In the genomic region with DNA sequence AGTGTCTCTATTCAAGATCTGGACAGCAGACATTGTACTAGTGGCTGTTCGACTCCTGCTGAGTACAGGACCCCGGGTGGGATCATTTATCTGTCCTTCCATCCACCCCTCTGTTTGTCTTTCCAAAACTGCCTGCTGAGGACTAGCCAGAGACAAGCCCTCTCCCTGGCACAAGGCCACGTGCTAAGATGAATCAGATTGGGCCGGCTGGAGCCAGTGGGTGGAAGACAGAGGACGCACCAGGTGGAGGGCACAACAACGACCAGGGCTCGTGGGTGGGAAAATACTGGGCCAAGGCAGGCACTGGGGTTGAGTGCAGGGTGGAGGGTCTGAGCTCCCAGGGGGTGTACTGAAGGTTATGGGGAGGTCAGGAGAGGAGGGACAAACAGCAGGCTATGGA, we compare ENCODE assay signal across 2 cellular contexts.
TF ChIP-seq lines count a peak whose summit lies in the region.

No MANE protein-coding gene starts in this region.

TF ChIP-seq in SK-N-SH, 30 proteins besides CTCF, POLR2A, EP300 and RAD21 (continued from another document):
- TF ChIP-seq, protein P1, sequence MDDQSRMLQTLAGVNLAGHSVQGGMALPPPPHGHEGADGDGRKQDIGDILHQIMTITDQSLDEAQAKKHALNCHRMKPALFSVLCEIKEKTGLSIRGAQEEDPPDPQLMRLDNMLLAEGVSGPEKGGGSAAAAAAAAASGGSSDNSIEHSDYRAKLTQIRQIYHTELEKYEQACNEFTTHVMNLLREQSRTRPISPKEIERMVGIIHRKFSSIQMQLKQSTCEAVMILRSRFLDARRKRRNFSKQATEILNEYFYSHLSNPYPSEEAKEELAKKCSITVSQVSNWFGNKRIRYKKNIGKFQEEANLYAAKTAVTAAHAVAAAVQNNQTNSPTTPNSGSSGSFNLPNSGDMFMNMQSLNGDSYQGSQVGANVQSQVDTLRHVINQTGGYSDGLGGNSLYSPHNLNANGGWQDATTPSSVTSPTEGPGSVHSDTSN (IDR thresholded peaks at IDR 0.05), result no peak
- TF ChIP-seq TEAD4 (IDR thresholded peaks at IDR 0.05; ENCODE audit: borderline replicate concordance, insufficient read depth) (no peak), TAF1 (IDR thresholded peaks at IDR 0.05; ENCODE audit: borderline replicate concordance, low read depth, low read length) (no peak), MEF2A (IDR thresholded peaks at IDR 0.05; ENCODE audit: borderline replicate concordance, low read depth) (no peak), EZH2phosphoT487 (IDR thresholded peaks at IDR 0.05; ENCODE audit: borderline replicate concordance, low read depth) (no peak), JUND (IDR thresholded peaks at IDR 0.05) (no peak), RCOR1 (IDR thresholded peaks at IDR 0.05; ENCODE audit: low read length) (no peak), YY1 (IDR thresholded peaks at IDR 0.05; ENCODE audit: low read depth) (no peak), CHD2 (IDR thresholded peaks at IDR 0.05; ENCODE audit: low read length, partially characterized antibody) (no peak), NFIC (IDR thresholded peaks at IDR 0.05; ENCODE audit: borderline replicate concordance) (no peak), ELF1 (IDR thresholded peaks at IDR 0.05) (no peak), GATA2 (CRISPR knock-in tag; IDR thresholded peaks at IDR 0.05) (no peak), RFX5 (IDR thresholded peaks at IDR 0.05; ENCODE audit: low read length) (no peak), FOSL2 (IDR thresholded peaks at IDR 0.05; ENCODE audit: borderline replicate concordance, low read depth) (no peak), GABPA (IDR thresholded peaks at IDR 0.05; ENCODE audit: low read depth) (no peak)
- TF ChIP-seq, protein P2, sequence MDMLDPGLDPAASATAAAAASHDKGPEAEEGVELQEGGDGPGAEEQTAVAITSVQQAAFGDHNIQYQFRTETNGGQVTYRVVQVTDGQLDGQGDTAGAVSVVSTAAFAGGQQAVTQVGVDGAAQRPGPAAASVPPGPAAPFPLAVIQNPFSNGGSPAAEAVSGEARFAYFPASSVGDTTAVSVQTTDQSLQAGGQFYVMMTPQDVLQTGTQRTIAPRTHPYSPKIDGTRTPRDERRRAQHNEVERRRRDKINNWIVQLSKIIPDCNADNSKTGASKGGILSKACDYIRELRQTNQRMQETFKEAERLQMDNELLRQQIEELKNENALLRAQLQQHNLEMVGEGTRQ (IDR thresholded peaks at IDR 0.05; ENCODE audit: borderline replicate concordance, low read depth, low read length), result no peak
- TF ChIP-seq, protein P3, sequence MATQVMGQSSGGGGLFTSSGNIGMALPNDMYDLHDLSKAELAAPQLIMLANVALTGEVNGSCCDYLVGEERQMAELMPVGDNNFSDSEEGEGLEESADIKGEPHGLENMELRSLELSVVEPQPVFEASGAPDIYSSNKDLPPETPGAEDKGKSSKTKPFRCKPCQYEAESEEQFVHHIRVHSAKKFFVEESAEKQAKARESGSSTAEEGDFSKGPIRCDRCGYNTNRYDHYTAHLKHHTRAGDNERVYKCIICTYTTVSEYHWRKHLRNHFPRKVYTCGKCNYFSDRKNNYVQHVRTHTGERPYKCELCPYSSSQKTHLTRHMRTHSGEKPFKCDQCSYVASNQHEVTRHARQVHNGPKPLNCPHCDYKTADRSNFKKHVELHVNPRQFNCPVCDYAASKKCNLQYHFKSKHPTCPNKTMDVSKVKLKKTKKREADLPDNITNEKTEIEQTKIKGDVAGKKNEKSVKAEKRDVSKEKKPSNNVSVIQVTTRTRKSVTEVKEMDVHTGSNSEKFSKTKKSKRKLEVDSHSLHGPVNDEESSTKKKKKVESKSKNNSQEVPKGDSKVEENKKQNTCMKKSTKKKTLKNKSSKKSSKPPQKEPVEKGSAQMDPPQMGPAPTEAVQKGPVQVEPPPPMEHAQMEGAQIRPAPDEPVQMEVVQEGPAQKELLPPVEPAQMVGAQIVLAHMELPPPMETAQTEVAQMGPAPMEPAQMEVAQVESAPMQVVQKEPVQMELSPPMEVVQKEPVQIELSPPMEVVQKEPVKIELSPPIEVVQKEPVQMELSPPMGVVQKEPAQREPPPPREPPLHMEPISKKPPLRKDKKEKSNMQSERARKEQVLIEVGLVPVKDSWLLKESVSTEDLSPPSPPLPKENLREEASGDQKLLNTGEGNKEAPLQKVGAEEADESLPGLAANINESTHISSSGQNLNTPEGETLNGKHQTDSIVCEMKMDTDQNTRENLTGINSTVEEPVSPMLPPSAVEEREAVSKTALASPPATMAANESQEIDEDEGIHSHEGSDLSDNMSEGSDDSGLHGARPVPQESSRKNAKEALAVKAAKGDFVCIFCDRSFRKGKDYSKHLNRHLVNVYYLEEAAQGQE (IDR thresholded peaks at IDR 0.05; ENCODE audit: low read depth, low read length), result no peak

TF ChIP-seq in SK-N-SH treated with all-trans-retinoic acid at 6 μM for 48 hours, 23 proteins besides CTCF, POLR2A, EP300 and RAD21 (continued from another document):
- TF ChIP-seq, protein P4, sequence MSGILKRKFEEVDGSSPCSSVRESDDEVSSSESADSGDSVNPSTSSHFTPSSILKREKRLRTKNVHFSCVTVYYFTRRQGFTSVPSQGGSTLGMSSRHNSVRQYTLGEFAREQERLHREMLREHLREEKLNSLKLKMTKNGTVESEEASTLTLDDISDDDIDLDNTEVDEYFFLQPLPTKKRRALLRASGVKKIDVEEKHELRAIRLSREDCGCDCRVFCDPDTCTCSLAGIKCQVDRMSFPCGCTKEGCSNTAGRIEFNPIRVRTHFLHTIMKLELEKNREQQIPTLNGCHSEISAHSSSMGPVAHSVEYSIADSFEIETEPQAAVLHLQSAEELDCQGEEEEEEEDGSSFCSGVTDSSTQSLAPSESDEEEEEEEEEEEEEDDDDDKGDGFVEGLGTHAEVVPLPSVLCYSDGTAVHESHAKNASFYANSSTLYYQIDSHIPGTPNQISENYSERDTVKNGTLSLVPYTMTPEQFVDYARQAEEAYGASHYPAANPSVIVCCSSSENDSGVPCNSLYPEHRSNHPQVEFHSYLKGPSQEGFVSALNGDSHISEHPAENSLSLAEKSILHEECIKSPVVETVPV (CRISPR knock-in tag; IDR thresholded peaks at IDR 0.05), result no peak
- no peak for TF ChIP-seq ISL1 (CRISPR knock-in tag; IDR thresholded peaks at IDR 0.05)
TF ChIP-seq in SK-N-SH treated with all-trans-retinoic acid at 6 μM for 48 hours: peak in this region for 0.
